In the genomic region with DNA sequence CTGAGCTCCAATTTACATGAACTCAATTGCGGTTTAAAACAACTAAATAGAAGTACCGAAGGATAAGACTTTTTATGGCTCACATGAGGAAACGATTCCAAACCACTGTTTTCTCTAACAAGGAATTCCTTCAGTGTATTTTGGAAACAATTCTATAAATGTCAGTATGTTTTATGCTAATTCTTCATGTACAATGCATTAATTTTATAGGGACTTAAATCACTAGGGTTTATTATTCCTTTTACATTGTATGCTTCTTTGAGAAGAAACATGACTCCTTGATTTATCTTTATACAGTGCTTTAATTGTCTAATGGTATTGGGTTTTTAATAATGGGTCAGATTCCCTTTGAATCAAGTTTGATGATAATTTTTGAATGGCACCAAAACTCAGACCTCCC, we compare ENCODE assay signal across 22 cellular contexts.
"Had no signal": no experiment of that assay in that cellular context is flagged by ENCODE, and none has a peak within 500 bp of the region (broad histone marks: within the 10 kb centered on the region; RNA-seq: fewer than 3 reads in every experiment).

No MANE protein-coding gene starts in this region.

- H3K4me1 ChIP-seq: SJSA1 had no signal

- H3K4me3 ChIP-seq: MG63, SJSA1 had no signal

- H3K36me3 ChIP-seq: MG63, SJSA1 had no signal

- H3K9me3 ChIP-seq: MG63, SJSA1 had no signal

- ATAC-seq: HepG2, SK-N-SH treated with all-trans-retinoic acid at 6 μM for 48 hours had no signal

- H3K27ac ChIP-seq: SJSA1 had no signal

- H3K27me3 ChIP-seq: MG63, SJSA1 had no signal

- DNase-seq: Karpas-422, KG1, MG63, NCI-H1092, NCI-H1105 treated with DMSO at 0.1 percent for 48 hours, NCI-H1417 treated with DMSO at 0.1 percent for 48 hours, NCI-H187, NCI-H2029, NCI-H2081 treated with DMSO at 0.1 percent for 48 hours, NCI-H2171, NCI-H226, NCI-H446, NCI-H510A, NCI-H524 treated with DMSO at 0.1 percent for 48 hours, NCI-H69, NCI-H774, Right ventricle myocardium superior, RPMI8226, SIG-M5 had no signal
